Comparison of ENCODE assay signal across 9 cellular contexts in the genomic region with DNA sequence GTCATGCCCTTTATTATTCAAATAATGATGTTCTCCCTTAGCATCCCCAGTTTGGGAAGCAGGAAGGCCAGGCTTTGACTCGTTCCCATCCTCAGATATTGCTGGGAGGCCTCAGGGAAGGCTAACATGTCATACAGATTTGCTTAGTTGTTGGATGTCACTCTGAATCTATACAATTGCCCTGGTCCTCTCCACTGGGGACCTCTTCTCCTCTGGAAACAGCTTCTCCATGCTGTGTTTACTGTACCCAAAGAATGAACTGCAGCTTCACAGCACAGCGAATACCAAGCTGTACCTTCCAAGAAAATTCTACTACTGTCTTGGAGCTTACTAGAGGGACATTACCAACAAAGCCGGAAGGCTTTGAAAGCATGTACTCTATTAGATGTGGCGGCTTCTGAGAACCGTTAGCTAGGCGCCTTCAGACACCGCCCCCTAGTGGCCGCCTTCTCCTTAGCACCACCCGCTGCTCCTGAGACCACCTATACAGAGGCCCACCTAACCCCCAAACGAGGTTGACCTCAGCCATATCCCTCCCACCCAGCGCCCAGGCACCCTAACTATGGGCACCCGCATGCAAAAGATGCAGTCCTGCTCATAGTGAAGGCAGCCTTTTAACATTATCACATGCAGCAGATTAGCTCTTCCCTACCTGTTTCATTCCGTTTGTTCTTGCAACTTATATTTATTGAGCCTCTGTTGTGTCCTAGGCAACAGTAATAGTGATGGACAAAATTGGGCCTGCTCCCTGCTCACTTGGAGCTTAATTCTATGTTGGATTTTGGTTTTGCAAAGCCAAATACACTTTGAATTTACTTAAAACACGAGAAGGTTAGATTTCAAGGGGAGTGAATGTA. TPM values are rescaled to one million over a fixed set of nuclear protein-coding genes. Genes with fewer than 3 reads are reported as not detected.
A peak's percentile ranks its signal among the peaks of the same experiment; 100 is the strongest.
DNase-seq lines count a peak whose midpoint lies in the region; FAIRE-seq and TF ChIP-seq lines count a peak whose summit lies in the region.
"Had no signal": no experiment of that assay in that cellular context is flagged by ENCODE, and none has a peak within 500 bp of the region (broad histone marks: within the 10 kb centered on the region; RNA-seq: fewer than 3 reads in every experiment).

No MANE protein-coding gene starts in this region.

- H3K4me3 ChIP-seq in LNCaP clone FGC (ENCODE audit: low read depth, low read length), result no peak overlapping the region
- H3K4me3 ChIP-seq: SJSA1 had no signal

- peaks cover 11% of the 10 kb centered on the region for H3K4me1 Mint-ChIP-seq in mesothelial cell of epicardium

- H3K4me3 Mint-ChIP-seq in mesothelial cell of epicardium, result no peak overlapping the region

- TF ChIP-seq CTCF in LNCaP clone FGC (IDR thresholded peaks at IDR 0.05; ENCODE audit: control insufficient read depth, extremely low read depth, insufficient read depth) (peak; percentile 69), mesothelial cell of epicardium (IDR thresholded peaks at IDR 0.05; ENCODE audit: unreplicated experiment) (peak; percentile 85)

- H3K36me3 Mint-ChIP-seq in mesothelial cell of epicardium, result no peaks in the 10 kb centered on the region

- H3K9me3 Mint-ChIP-seq in mesothelial cell of epicardium, result no peaks in the 10 kb centered on the region

- peak; percentile 65 for DNase-seq in ELR (ENCODE audit: low read depth)
- no peak for DNase-seq in LNCaP clone FGC (ENCODE audit: low read depth)
- peak; percentile 70 for DNase-seq in dermis blood vessel endothelial cell
- peak; percentile 52 to 79 for DNase-seq in mesothelial cell of epicardium (ENCODE audit: low spot score in 2 of 2, unreplicated experiment in 2 of 2)
- DNase-seq in GM19239 (ENCODE audit: insufficient read length, low spot score), result no peak
- DNase-seq in SIG-M5 treated with dmso at 0.1 percent for 504 hours (lab: John Stamatoyannopoulos, UW; ENCODE audit: unreplicated experiment), result no peak
- DNase-seq in NCI-H2171 treated with DMSO at 0.1 percent for 48 hours (lab: John Stamatoyannopoulos, UW), result no peak
- DNase-seq in GM19240 (ENCODE audit: insufficient read length, low spot score), result no peak

- FAIRE-seq in GM19239 (lab: Jason Lieb, UNC), result no peak

- no peak overlapping the region for H3K27ac Mint-ChIP-seq in mesothelial cell of epicardium

- peaks cover 53% of the 10 kb centered on the region for H3K27me3 Mint-ChIP-seq in mesothelial cell of epicardium (ENCODE audit: low read depth)

RNA-seq across cellular contexts. Expression of gene FOXI1, which starts 34.9 kb away (rescaled TPM):
- total RNA-seq in dermis blood vessel endothelial cell (not detected in 2 replicates), mesothelial cell of epicardium (not detected in 3 replicates)
- total RNA-seq: SJSA1 had no signal

Comparison
In these comparisons a context has a peak if more than half of its experiments do, and no peak if none do; other contexts are left out.
1. DNase-seq: peak in ELR (single experiment), dermis blood vessel endothelial cell (single experiment) and mesothelial cell of epicardium (2 of 2); none in LNCaP clone FGC (single experiment), GM19239 (single experiment), SIG-M5 treated with dmso at 0.1 percent for 504 hours (single experiment), NCI-H2171 treated with DMSO at 0.1 percent for 48 hours (single experiment) and GM19240 (single experiment).